Comparison of ENCODE assay signal across 32 cellular contexts in genomic region chr5:177997846-177998245, GRCh38. TPM values are rescaled to one million over a fixed set of nuclear protein-coding genes. Genes with fewer than 3 reads are reported as not detected.
"Had no signal": no experiment of that assay in that cellular context is flagged by ENCODE, and none has a peak within 500 bp of the region (broad histone marks: within the 10 kb centered on the region; RNA-seq: fewer than 3 reads in every experiment).

No MANE protein-coding gene starts in this region.

- H3K9me3 ChIP-seq: ascending aorta, body of pancreas had no signal

- H3K4me3 ChIP-seq: ascending aorta, body of pancreas had no signal

- H3K27ac Mint-ChIP-seq: activated CD8-positive, alpha-beta memory T cell treated with anti-CD3 and anti-CD28 coated beads, Interleukin-2, amount 10 ng/mL, durations not matched to agents 7 days and 5 days; activated naive CD4-positive, alpha-beta T cell treated with anti-CD3 and anti-CD28 coated beads, Interleukin-2, amount 50 U/mL, for 72 hours; activated naive CD8-positive, alpha-beta T cell treated with anti-CD3 and anti-CD28 coated beads, Interleukin-2, amount 50 U/mL, for 24 hours; activated T-cell treated with anti-CD3 and anti-CD28 coated beads, Interleukin-2, amount 50 U/mL, for 24 hours; activated T-helper 1 cell treated with anti-CD3 and anti-CD28 coated beads, Interleukin-12 subunit alpha, Interleukin-12 subunit beta, Interleukin-2, Interleukin-4 antibody, amounts not matched to agents 30 ng/mL and 10 ng/mL and 1 ng/mL, durations not matched to agents 14 hours and 24 hours and 36 hours; IgD-negative memory B cell; T-cell had no signal

- H3K4me1 Mint-ChIP-seq: activated CD8-positive, alpha-beta memory T cell treated with anti-CD3 and anti-CD28 coated beads, Interleukin-2, amount 10 ng/mL, durations not matched to agents 7 days and 5 days; activated naive CD8-positive, alpha-beta T cell treated with anti-CD3 and anti-CD28 coated beads, Interleukin-2, amount 50 U/mL, for 24 hours; IgD-negative memory B cell; T-cell had no signal

- ATAC-seq: activated CD8-positive, alpha-beta memory T cell treated with anti-CD3 and anti-CD28 coated beads, Interleukin-2, amount 10 ng/mL, durations not matched to agents 7 days and 5 days; activated naive CD4-positive, alpha-beta T cell treated with anti-CD3 and anti-CD28 coated beads, Interleukin-2, amount 50 U/mL, for 72 hours; activated naive CD8-positive, alpha-beta T cell treated with anti-CD3 and anti-CD28 coated beads, Interleukin-2, amount 50 U/mL, for 24 hours; body of pancreas; T-cell had no signal

- DNase-seq: activated CD4-positive, alpha-beta T cell treated with anti-CD3 and anti-CD28 coated beads for 4 hours; activated CD4-positive, alpha-beta T cell treated with anti-CD3 and anti-CD28 coated beads, Interleukin-2, amount 50 U/mL, for 48 hours; activated CD8-positive, alpha-beta memory T cell treated with anti-CD3 and anti-CD28 coated beads, Interleukin-2, amount 10 ng/mL, durations not matched to agents 7 days and 5 days; activated effector memory CD4-positive, alpha-beta T cell treated with Interleukin-2 at 50 U/mL for 16 hours; activated naive CD4-positive, alpha-beta T cell; activated naive CD8-positive, alpha-beta T cell treated with anti-CD3 and anti-CD28 coated beads, Interleukin-2, amount 50 U/mL, for 24 hours; activated T-cell treated with anti-CD3 and anti-CD28 coated beads, Interleukin-2, amount 50 U/mL, for 24 hours; amniotic stem cell; body of pancreas; KG1; NCI-H1092 treated with DMSO at 0.1 percent for 48 hours; NCI-H1417 treated with DMSO at 0.1 percent for 48 hours; NCI-H1694; NCI-H2029; NCI-H2107; NCI-H2171 treated with DMSO at 0.1 percent for 48 hours; NCI-H226; NCI-H526 treated with DMSO at 0.1 percent for 48 hours; NCI-H82; SIG-M5; T-cell; T-helper 2 cell; T1000; WERI-Rb-1 had no signal

- H3K4me1 ChIP-seq: ascending aorta, body of pancreas had no signal

- H3K36me3 Mint-ChIP-seq: activated CD8-positive, alpha-beta memory T cell treated with anti-CD3 and anti-CD28 coated beads, Interleukin-2, amount 10 ng/mL, durations not matched to agents 7 days and 5 days; activated naive CD4-positive, alpha-beta T cell treated with anti-CD3 and anti-CD28 coated beads, Interleukin-2, amount 50 U/mL, for 72 hours; IgD-negative memory B cell; T-cell had no signal

- H3K36me3 ChIP-seq: ascending aorta, WERI-Rb-1 had no signal

- H3K27ac ChIP-seq: ascending aorta, body of pancreas, WERI-Rb-1 had no signal

- H3K9me3 Mint-ChIP-seq: activated naive CD4-positive, alpha-beta T cell treated with anti-CD3 and anti-CD28 coated beads, Interleukin-2, amount 50 U/mL, for 72 hours; activated naive CD8-positive, alpha-beta T cell treated with anti-CD3 and anti-CD28 coated beads, Interleukin-2, amount 50 U/mL, for 24 hours; activated T-cell treated with anti-CD3 and anti-CD28 coated beads, Interleukin-2, amount 50 U/mL, for 24 hours; activated T-helper 1 cell treated with anti-CD3 and anti-CD28 coated beads, Interleukin-12 subunit alpha, Interleukin-12 subunit beta, Interleukin-2, Interleukin-4 antibody, amounts not matched to agents 30 ng/mL and 10 ng/mL and 1 ng/mL, durations not matched to agents 14 hours and 24 hours and 36 hours; IgD-negative memory B cell; T-cell had no signal

- H3K4me3 Mint-ChIP-seq: activated CD8-positive, alpha-beta memory T cell treated with anti-CD3 and anti-CD28 coated beads, Interleukin-2, amount 10 ng/mL, durations not matched to agents 7 days and 5 days; activated naive CD8-positive, alpha-beta T cell treated with anti-CD3 and anti-CD28 coated beads, Interleukin-2, amount 50 U/mL, for 24 hours; activated T-cell treated with anti-CD3 and anti-CD28 coated beads, Interleukin-2, amount 50 U/mL, for 24 hours; activated T-helper 1 cell treated with anti-CD3 and anti-CD28 coated beads, Interleukin-12 subunit alpha, Interleukin-12 subunit beta, Interleukin-2, Interleukin-4 antibody, amounts not matched to agents 30 ng/mL and 10 ng/mL and 1 ng/mL, durations not matched to agents 14 hours and 24 hours and 36 hours; IgD-negative memory B cell; T-cell had no signal

- H3K27me3 ChIP-seq: ascending aorta, body of pancreas had no signal

RNA-seq across cellular contexts. Expression of gene PROP1, which starts 1.8 kb away (rescaled TPM):
- total RNA-seq: activated CD8-positive, alpha-beta memory T cell treated with anti-CD3 and anti-CD28 coated beads, Interleukin-2, amount 10 ng/mL, durations not matched to agents 7 days and 5 days; activated naive CD4-positive, alpha-beta T cell treated with anti-CD3 and anti-CD28 coated beads, Interleukin-2, amount 50 U/mL, for 72 hours; activated T-helper 1 cell treated with anti-CD3 and anti-CD28 coated beads, Interleukin-12 subunit alpha, Interleukin-12 subunit beta, Interleukin-2, Interleukin-4 antibody, amounts not matched to agents 30 ng/mL and 10 ng/mL and 1 ng/mL, durations not matched to agents 14 hours and 24 hours and 36 hours; ascending aorta; body of pancreas; MCF 10A; NCI-H460; OCI-LY7; RPMI7951; T-cell had no signal
